ENCODE assay signal across 24 cellular contexts in genomic region chr15:42053010-42053409, GRCh38. TPM values are rescaled to one million over a fixed set of nuclear protein-coding genes. Genes with fewer than 3 reads are reported as not detected.
"Had no signal": no experiment of that assay in that cellular context is flagged by ENCODE, and none has a peak within 500 bp of the region (broad histone marks: within the 10 kb centered on the region; RNA-seq: fewer than 3 reads in every experiment).

No MANE protein-coding gene starts in this region.

- DNase-seq: activated CD4-positive, alpha-beta memory T cell treated with anti-CD3 and anti-CD28 coated beads for 36 hours; activated CD4-positive, alpha-beta T cell treated with anti-CD3 and anti-CD28 coated beads for 4 hours; activated CD4-positive, CD25-positive, alpha-beta regulatory T cell; activated gamma-delta T cell; activated T-cell treated with anti-CD3 and anti-CD28 coated beads for 4 hours; anterior cingulate cortex; central memory CD4-positive, alpha-beta T cell; esophagus squamous epithelium; kidney glomerular epithelial cell; left ventricle myocardium inferior; mucosa of descending colon; naive B cell; occipital lobe; retina; sigmoid colon; stimulated activated CD4-positive, alpha-beta T cell treated with anti-CD3 and anti-CD28 coated beads, Interleukin-2, amount 100 ng/mL, for 48 hours; stimulated activated CD8-positive, alpha-beta memory T cell treated with anti-CD3 and anti-CD28 coated beads, Interleukin-4, amount 100 ng/mL, for 48 hours; stimulated activated naive B cell treated with anti-CD40 and anti-IgM and Interleukin-4, amounts not matched to agents 10 μg/mL and 1 μg/mL and 100 μg/mL, for 72 hours; SW 1271; T-helper 17 cell had no signal

- ATAC-seq: mucosa of descending colon; stimulated activated naive B cell treated with anti-CD40 and anti-IgM and Interleukin-4, amounts not matched to agents 10 μg/mL and 1 μg/mL and 100 μg/mL, for 72 hours; T-helper 17 cell had no signal

- H3K36me3 ChIP-seq: esophagus squamous epithelium, left ventricle myocardium inferior, sigmoid colon had no signal

- H3K27ac ChIP-seq: esophagus squamous epithelium, sigmoid colon had no signal

- H3K9me3 ChIP-seq: esophagus squamous epithelium, left ventricle myocardium inferior, mucosa of descending colon, sigmoid colon had no signal

- H3K4me3 ChIP-seq: esophagus squamous epithelium, left ventricle myocardium inferior, mucosa of descending colon, sigmoid colon had no signal

RNA-seq across cellular contexts. Expression of gene PLA2G4E, which starts 32.2 kb away (rescaled TPM):
- total RNA-seq: activated CD4-positive, alpha-beta memory T cell treated with anti-CD3 and anti-CD28 coated beads for 36 hours; activated T-helper 1 cell treated with anti-CD3 and anti-CD28 coated beads, Interleukin-12 subunit alpha, Interleukin-12 subunit beta, Interleukin-2, Interleukin-4 antibody, amounts not matched to agents 30 ng/mL and 10 ng/mL and 1 ng/mL, durations not matched to agents 14 hours and 24 hours and 36 hours; left ventricle myocardium inferior; occipital lobe; posterior vena cava; sigmoid colon; T-helper 17 cell; temporal lobe had no signal
- polyA plus RNA-seq: neural cell had no signal

RNA-seq across cellular contexts. Expression of gene PLA2G4D, which starts 41.4 kb away (rescaled TPM):
- total RNA-seq: activated CD4-positive, alpha-beta memory T cell treated with anti-CD3 and anti-CD28 coated beads for 36 hours; activated T-helper 1 cell treated with anti-CD3 and anti-CD28 coated beads, Interleukin-12 subunit alpha, Interleukin-12 subunit beta, Interleukin-2, Interleukin-4 antibody, amounts not matched to agents 30 ng/mL and 10 ng/mL and 1 ng/mL, durations not matched to agents 14 hours and 24 hours and 36 hours; left ventricle myocardium inferior; occipital lobe; posterior vena cava; T-helper 17 cell; temporal lobe had no signal
- polyA plus RNA-seq: neural cell had no signal
